Comparison of ENCODE assay signal across 1 cellular context in genomic region chr17:73272906-73273218, GRCh38.
TF ChIP-seq lines count a peak whose summit lies in the region.

No MANE protein-coding gene starts in this region.

TF ChIP-seq in HepG2, 621 proteins besides CTCF, POLR2A, EP300 and RAD21 (continues in another document):
- TF ChIP-seq, protein P1, sequence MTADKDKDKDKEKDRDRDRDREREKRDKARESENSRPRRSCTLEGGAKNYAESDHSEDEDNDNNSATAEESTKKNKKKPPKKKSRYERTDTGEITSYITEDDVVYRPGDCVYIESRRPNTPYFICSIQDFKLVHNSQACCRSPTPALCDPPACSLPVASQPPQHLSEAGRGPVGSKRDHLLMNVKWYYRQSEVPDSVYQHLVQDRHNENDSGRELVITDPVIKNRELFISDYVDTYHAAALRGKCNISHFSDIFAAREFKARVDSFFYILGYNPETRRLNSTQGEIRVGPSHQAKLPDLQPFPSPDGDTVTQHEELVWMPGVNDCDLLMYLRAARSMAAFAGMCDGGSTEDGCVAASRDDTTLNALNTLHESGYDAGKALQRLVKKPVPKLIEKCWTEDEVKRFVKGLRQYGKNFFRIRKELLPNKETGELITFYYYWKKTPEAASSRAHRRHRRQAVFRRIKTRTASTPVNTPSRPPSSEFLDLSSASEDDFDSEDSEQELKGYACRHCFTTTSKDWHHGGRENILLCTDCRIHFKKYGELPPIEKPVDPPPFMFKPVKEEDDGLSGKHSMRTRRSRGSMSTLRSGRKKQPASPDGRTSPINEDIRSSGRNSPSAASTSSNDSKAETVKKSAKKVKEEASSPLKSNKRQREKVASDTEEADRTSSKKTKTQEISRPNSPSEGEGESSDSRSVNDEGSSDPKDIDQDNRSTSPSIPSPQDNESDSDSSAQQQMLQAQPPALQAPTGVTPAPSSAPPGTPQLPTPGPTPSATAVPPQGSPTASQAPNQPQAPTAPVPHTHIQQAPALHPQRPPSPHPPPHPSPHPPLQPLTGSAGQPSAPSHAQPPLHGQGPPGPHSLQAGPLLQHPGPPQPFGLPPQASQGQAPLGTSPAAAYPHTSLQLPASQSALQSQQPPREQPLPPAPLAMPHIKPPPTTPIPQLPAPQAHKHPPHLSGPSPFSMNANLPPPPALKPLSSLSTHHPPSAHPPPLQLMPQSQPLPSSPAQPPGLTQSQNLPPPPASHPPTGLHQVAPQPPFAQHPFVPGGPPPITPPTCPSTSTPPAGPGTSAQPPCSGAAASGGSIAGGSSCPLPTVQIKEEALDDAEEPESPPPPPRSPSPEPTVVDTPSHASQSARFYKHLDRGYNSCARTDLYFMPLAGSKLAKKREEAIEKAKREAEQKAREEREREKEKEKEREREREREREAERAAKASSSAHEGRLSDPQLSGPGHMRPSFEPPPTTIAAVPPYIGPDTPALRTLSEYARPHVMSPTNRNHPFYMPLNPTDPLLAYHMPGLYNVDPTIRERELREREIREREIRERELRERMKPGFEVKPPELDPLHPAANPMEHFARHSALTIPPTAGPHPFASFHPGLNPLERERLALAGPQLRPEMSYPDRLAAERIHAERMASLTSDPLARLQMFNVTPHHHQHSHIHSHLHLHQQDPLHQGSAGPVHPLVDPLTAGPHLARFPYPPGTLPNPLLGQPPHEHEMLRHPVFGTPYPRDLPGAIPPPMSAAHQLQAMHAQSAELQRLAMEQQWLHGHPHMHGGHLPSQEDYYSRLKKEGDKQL (CRISPR knock-in tag; IDR thresholded peaks at IDR 0.05; ENCODE audit: low read depth): peak; percentile 84; the same call in 1 of the 2 replicates
- TF ChIP-seq ZNF180 (CRISPR knock-in tag; IDR thresholded peaks at IDR 0.05; ENCODE audit: borderline replicate concordance, low read depth) (no peak), SOX13 (IDR thresholded peaks at IDR 0.05) (peak; percentile 85), SOX13 (CRISPR knock-in tag; conservative IDR thresholded peaks at IDR 0.05 in 1 of 2, IDR thresholded peaks at IDR 0.05 in 1 of 2) (peak in 1 of 2 experiments; percentile 93; a peak in 2 of 4 replicates), ZSCAN9 (CRISPR knock-in tag; IDR thresholded peaks at IDR 0.05; ENCODE audit: borderline replicate concordance) (no peak), KDM5A (IDR thresholded peaks at IDR 0.05; ENCODE audit: borderline replicate concordance, low read length) (no peak), SRSF9 (IDR thresholded peaks at IDR 0.05; ENCODE audit: borderline replicate concordance, insufficient read depth, low read depth, low read length, poor library complexity, severe bottlenecking) (no peak), NFE2L2 (IDR thresholded peaks at IDR 0.05; ENCODE audit: low read length) (no peak), KLF15 (CRISPR knock-in tag; IDR thresholded peaks at IDR 0.05; ENCODE audit: borderline replicate concordance) (no peak), SYNCRIP (IDR thresholded peaks at IDR 0.05; ENCODE audit: insufficient read depth, low read depth, low read length) (no peak), MAZ (IDR thresholded peaks at IDR 0.05; ENCODE audit: borderline replicate concordance, low read depth, low read length) (peak; percentile 73), MAZ (CRISPR knock-in tag; IDR thresholded peaks at IDR 0.05; ENCODE audit: low read depth) (peak; percentile 83; the same call in 1 of the 2 replicates), PRDM15 (CRISPR knock-in tag; IDR thresholded peaks at IDR 0.05) (no peak; the same call in 1 of the 2 replicates), TAF15 (IDR thresholded peaks at IDR 0.05; ENCODE audit: low read depth, low read length, poor library complexity, severe bottlenecking) (no peak), SALL2 (CRISPR knock-in tag; IDR thresholded peaks at IDR 0.05) (peak; percentile 88; the same call in 1 of the 2 replicates), KLF13 (CRISPR knock-in tag; IDR thresholded peaks at IDR 0.05) (no peak), FOSL2 (CRISPR knock-in tag; IDR thresholded peaks at IDR 0.05) (peak; percentile 77), SP4 (CRISPR knock-in tag; IDR thresholded peaks at IDR 0.05) (peak; percentile 42; the same call in 1 of the 2 replicates), NFIC (IDR thresholded peaks at IDR 0.05; ENCODE audit: low read length) (0 out of 2 replicates have a peak, but pooled peaks have one; percentile 78), ZIK1 (CRISPR knock-in tag; IDR thresholded peaks at IDR 0.05; ENCODE audit: borderline replicate concordance, low read depth) (no peak), ZNF253 (CRISPR knock-in tag; IDR thresholded peaks at IDR 0.05; ENCODE audit: borderline replicate concordance) (no peak), NFRKB (IDR thresholded peaks at IDR 0.05) (no peak), REXO4 (CRISPR knock-in tag; IDR thresholded peaks at IDR 0.05; ENCODE audit: borderline replicate concordance) (no peak), IKZF1 (IDR thresholded peaks at IDR 0.05) (no peak), EZH2 (conservative IDR thresholded peaks at IDR 0.05; ENCODE audit: low read depth, low read length) (no peak), MZF1 (CRISPR knock-in tag; IDR thresholded peaks at IDR 0.05; ENCODE audit: borderline replicate concordance) (no peak), ZNF780A (CRISPR knock-in tag; IDR thresholded peaks at IDR 0.05) (no peak), ISX (CRISPR knock-in tag; conservative IDR thresholded peaks at IDR 0.05) (no peak), TSC22D2 (CRISPR knock-in tag; IDR thresholded peaks at IDR 0.05; ENCODE audit: borderline replicate concordance) (no peak), ARHGAP35 (CRISPR knock-in tag; IDR thresholded peaks at IDR 0.05; ENCODE audit: borderline replicate concordance) (no peak), RXRA (CRISPR knock-in tag; IDR thresholded peaks at IDR 0.05) (peak; percentile 97), ZNF562 (CRISPR knock-in tag; IDR thresholded peaks at IDR 0.05; ENCODE audit: borderline replicate concordance) (no peak), ZFP90 (CRISPR knock-in tag; IDR thresholded peaks at IDR 0.05; ENCODE audit: borderline replicate concordance) (no peak; the same call in 1 of the 2 replicates), MAFF (IDR thresholded peaks at IDR 0.05; ENCODE audit: low read depth, low read length) (no peak), ZNF30 (CRISPR knock-in tag; IDR thresholded peaks at IDR 0.05) (no peak), HMG20A (CRISPR knock-in tag; IDR thresholded peaks at IDR 0.05; ENCODE audit: borderline replicate concordance) (peak; percentile 53; the same call in 1 of the 2 replicates), SOX5 (CRISPR knock-in tag; IDR thresholded peaks at IDR 0.05; ENCODE audit: borderline replicate concordance) (peak; percentile 87; the same call in 1 of the 2 replicates), SMAD1 (CRISPR knock-in tag; IDR thresholded peaks at IDR 0.05; ENCODE audit: borderline replicate concordance, low read depth) (no peak), ZGPAT (CRISPR knock-in tag; IDR thresholded peaks at IDR 0.05) (peak; percentile 77; the same call in 1 of the 2 replicates), REL (CRISPR knock-in tag; conservative IDR thresholded peaks at IDR 0.05) (no peak), ZNF543 (CRISPR knock-in tag; IDR thresholded peaks at IDR 0.05) (0 out of 2 replicates have a peak, but pooled peaks have one; percentile 50), HOXA7 (CRISPR knock-in tag; IDR thresholded peaks at IDR 0.05) (no peak), SMAD3 (CRISPR knock-in tag; IDR thresholded peaks at IDR 0.05) (peak; percentile 61; the same call in 1 of the 2 replicates), THYN1 (CRISPR knock-in tag; IDR thresholded peaks at IDR 0.05; ENCODE audit: borderline replicate concordance, low read depth) (no peak), NCOR1 (IDR thresholded peaks at IDR 0.05; ENCODE audit: borderline replicate concordance, low read length) (peak; percentile 89; the same call in 1 of the 2 replicates), ZBTB7B (CRISPR knock-in tag; IDR thresholded peaks at IDR 0.05) (peak; percentile 97), SMYD3 (CRISPR knock-in tag; IDR thresholded peaks at IDR 0.05) (no peak), ZNF10 (CRISPR knock-in tag; IDR thresholded peaks at IDR 0.05; ENCODE audit: borderline replicate concordance, low read depth) (no peak)
- TF ChIP-seq, protein P2, sequence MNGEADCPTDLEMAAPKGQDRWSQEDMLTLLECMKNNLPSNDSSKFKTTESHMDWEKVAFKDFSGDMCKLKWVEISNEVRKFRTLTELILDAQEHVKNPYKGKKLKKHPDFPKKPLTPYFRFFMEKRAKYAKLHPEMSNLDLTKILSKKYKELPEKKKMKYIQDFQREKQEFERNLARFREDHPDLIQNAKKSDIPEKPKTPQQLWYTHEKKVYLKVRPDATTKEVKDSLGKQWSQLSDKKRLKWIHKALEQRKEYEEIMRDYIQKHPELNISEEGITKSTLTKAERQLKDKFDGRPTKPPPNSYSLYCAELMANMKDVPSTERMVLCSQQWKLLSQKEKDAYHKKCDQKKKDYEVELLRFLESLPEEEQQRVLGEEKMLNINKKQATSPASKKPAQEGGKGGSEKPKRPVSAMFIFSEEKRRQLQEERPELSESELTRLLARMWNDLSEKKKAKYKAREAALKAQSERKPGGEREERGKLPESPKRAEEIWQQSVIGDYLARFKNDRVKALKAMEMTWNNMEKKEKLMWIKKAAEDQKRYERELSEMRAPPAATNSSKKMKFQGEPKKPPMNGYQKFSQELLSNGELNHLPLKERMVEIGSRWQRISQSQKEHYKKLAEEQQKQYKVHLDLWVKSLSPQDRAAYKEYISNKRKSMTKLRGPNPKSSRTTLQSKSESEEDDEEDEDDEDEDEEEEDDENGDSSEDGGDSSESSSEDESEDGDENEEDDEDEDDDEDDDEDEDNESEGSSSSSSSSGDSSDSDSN (CRISPR knock-in tag; IDR thresholded peaks at IDR 0.05): no peak
- TF ChIP-seq, protein P3, sequence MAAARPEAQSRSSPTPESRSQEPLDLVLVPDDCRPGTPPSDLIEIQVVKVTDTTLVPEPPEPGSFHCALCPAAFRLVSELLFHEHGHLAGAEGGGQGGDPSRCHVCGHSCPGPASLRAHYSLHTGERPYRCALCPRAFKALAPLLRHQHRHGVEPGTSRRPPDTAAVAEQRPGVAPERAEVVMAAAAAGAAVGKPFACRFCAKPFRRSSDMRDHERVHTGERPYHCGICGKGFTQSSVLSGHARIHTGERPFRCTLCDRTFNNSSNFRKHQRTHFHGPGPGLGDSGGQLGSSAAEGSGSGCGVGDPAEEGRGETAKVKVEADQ (CRISPR knock-in tag; IDR thresholded peaks at IDR 0.05; ENCODE audit: borderline replicate concordance): no peak
- TF ChIP-seq, protein P4, sequence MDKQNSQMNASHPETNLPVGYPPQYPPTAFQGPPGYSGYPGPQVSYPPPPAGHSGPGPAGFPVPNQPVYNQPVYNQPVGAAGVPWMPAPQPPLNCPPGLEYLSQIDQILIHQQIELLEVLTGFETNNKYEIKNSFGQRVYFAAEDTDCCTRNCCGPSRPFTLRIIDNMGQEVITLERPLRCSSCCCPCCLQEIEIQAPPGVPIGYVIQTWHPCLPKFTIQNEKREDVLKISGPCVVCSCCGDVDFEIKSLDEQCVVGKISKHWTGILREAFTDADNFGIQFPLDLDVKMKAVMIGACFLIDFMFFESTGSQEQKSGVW (CRISPR knock-in tag; IDR thresholded peaks at IDR 0.05; ENCODE audit: borderline replicate concordance): no peak
- TF ChIP-seq, protein P5, sequence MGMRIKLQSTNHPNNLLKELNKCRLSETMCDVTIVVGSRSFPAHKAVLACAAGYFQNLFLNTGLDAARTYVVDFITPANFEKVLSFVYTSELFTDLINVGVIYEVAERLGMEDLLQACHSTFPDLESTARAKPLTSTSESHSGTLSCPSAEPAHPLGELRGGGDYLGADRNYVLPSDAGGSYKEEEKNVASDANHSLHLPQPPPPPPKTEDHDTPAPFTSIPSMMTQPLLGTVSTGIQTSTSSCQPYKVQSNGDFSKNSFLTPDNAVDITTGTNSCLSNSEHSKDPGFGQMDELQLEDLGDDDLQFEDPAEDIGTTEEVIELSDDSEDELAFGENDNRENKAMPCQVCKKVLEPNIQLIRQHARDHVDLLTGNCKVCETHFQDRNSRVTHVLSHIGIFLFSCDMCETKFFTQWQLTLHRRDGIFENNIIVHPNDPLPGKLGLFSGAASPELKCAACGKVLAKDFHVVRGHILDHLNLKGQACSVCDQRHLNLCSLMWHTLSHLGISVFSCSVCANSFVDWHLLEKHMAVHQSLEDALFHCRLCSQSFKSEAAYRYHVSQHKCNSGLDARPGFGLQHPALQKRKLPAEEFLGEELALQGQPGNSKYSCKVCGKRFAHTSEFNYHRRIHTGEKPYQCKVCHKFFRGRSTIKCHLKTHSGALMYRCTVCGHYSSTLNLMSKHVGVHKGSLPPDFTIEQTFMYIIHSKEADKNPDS (CRISPR knock-in tag; IDR thresholded peaks at IDR 0.05): no peak; the same call in 1 of the 2 replicates
